ENCODE assay signal across 14 cellular contexts in genomic region chr3:195035345-195036202, GRCh38.
DNase-seq lines count a peak whose midpoint lies in the region; ATAC-seq, FAIRE-seq and TF ChIP-seq lines count a peak whose summit lies in the region.
"Had no signal": no experiment of that assay in that cellular context is flagged by ENCODE, and none has a peak within 500 bp of the region (broad histone marks: within the 10 kb centered on the region; RNA-seq: fewer than 3 reads in every experiment).

No MANE protein-coding gene starts in this region.

- H2AK5ac ChIP-seq in IMR-90 (ENCODE audit: low read depth, low read length) (no peak overlapping the region), H1 (ENCODE audit: low read depth, low read length) (no peak overlapping the region), neuronal stem cell (ENCODE audit: low read depth, low read length) (peak overlapping the region; percentile 88)

- dilution Hi-C loops in IMR-90 (cut with HindIII; ENCODE audit: low sequenced_read_pairs, unreplicated experiment) = no loop called here

- CTCF ChIA-PET in IMR-90 (lab: Yijun Ruan, JAX) = no interaction called here
- CTCF ChIA-PET in H1 (lab: Charles Lee; ENCODE audit: partially characterized antibody) = interaction anchor here (0.9 to 5.8 kb wide), 17 partner anchors 10 to 405 kb away, joined by 3 to 33 read pairs (median 4); partner anchors contain the start of gene LSG1

- H4K5ac ChIP-seq in IMR-90 (ENCODE audit: low read depth, low read length) = no peak overlapping the region
- H4K5ac ChIP-seq in H1 (ENCODE audit: insufficient read length, low read depth, low read length) = no peak overlapping the region

- peak; percentile 14; the same call in 1 of the 2 replicates for TF ChIP-seq RAD21 in IMR-90 (IDR thresholded peaks at IDR 0.05; ENCODE audit: low read length)
- TF ChIP-seq RAD21 in H1 (IDR thresholded peaks at IDR 0.05 in 1 of 2, conservative IDR thresholded peaks at IDR 0.05 in 1 of 2; ENCODE audit: low read depth in 2 of 2, low read length in 2 of 2) = peak; percentile 69 to 73

- H2AK9ac ChIP-seq in IMR-90 (replicated peaks; ENCODE audit: low read depth, low read length, poor library complexity) = no peak overlapping the region

- H3K79me2 ChIP-seq in H1 (ENCODE audit: control insufficient read depth in 1 of 2, insufficient read depth in 2 of 2, low read length in 2 of 2) = no peaks in the 10 kb centered on the region

- H3K79me1 ChIP-seq in IMR-90 (ENCODE audit: low read depth in 1 of 2, low read length in 2 of 2) = no peaks in the 10 kb centered on the region
- H3K79me1 ChIP-seq in H1 (ENCODE audit: low read depth, low read length) = no peaks in the 10 kb centered on the region
- no peaks in the 10 kb centered on the region for H3K79me1 ChIP-seq in neuronal stem cell (ENCODE audit: low read depth, low read length)

- H4K20me1 ChIP-seq in IMR-90 (ENCODE audit: insufficient read depth, low read length) = no peaks in the 10 kb centered on the region
- H4K20me1 ChIP-seq in H1 (replicated peaks in 1 of 2; ENCODE audit: control insufficient read depth in 1 of 2, insufficient read depth in 2 of 2, low read length in 2 of 2) = no peaks in the 10 kb centered on the region

- intact Hi-C loops in IMR-90 (cut with micrococcal nuclease) = no loop called here
- intact Hi-C loops in gastrocnemius medialis (cut with DNase I; ENCODE audit: low total_unique reads) = no loop called here

- peak; percentile 47 for DNase-seq in DMS 273 (lab: John Stamatoyannopoulos, UW; ENCODE audit: unreplicated experiment)
- DNase-seq in DMS 273 treated with DMSO at 0.1 percent for 48 hours (lab: John Stamatoyannopoulos, UW) = no peak
- no peak for DNase-seq in IMR-90
- peak in 1 of 2 experiments; percentile 63 for DNase-seq in H1 (ENCODE audit: low read depth in 1 of 2, low spot score in 2 of 2)
- no peak for DNase-seq in neuronal stem cell (ENCODE audit: low spot score)
- no peak for DNase-seq in NOMO-1 treated with DMSO at 0.1 percent for 48 hours (lab: John Stamatoyannopoulos, UW; ENCODE audit: unreplicated experiment)
- no peak for DNase-seq in stimulated activated CD4-positive, alpha-beta T cell treated with anti-CD3 and anti-CD28 coated beads, Interleukin-2, amount 100 ng/mL, for 48 hours
- DNase-seq in gastrocnemius medialis = no peak
- DNase-seq: body of pancreas; HCEC 1CT; stimulated activated naive CD4-positive, alpha-beta T cell treated with Interleukin-2 at 50 U/mL for 16 hours had no signal

- H3K27me3 ChIP-seq in IMR-90 (ENCODE audit: control insufficient read depth, insufficient read depth, low read length) (peaks cover 37% of the 10 kb centered on the region), H1 (replicated peaks in 1 of 4; ENCODE audit: control insufficient read depth in 3 of 4, extremely low read depth in 1 of 4, insufficient read depth in 3 of 4, low read length in 3 of 4) (peaks cover 0 to 9% (median 8%) of the 10 kb centered on the region in 4 experiments; a peak in 3 of 7 replicates), neuronal stem cell (ENCODE audit: control insufficient read depth in 3 of 3, insufficient read depth in 3 of 3, low read depth in 1 of 3, low read length in 3 of 3) (peaks cover 0 to 34% (median 0%) of the 10 kb centered on the region in 3 experiments), gastrocnemius medialis (no peaks in the 10 kb centered on the region)
- H3K27me3 ChIP-seq: body of pancreas, neutrophil had no signal

- H3K4ac ChIP-seq in IMR-90 (ENCODE audit: low read depth, low read length) = no peak overlapping the region
- no peak overlapping the region for H3K4ac ChIP-seq in H1 (replicated peaks; ENCODE audit: insufficient read length, low read depth, low read length)
- H3K4ac ChIP-seq in neuronal stem cell (ENCODE audit: low read length) = no peak overlapping the region

- H2BK5ac ChIP-seq in IMR-90 (ENCODE audit: low read depth, low read length, poor library complexity, severe bottlenecking) (no peak overlapping the region), H1 (ENCODE audit: low read depth, low read length) (no peak overlapping the region), neuronal stem cell (ENCODE audit: low read length) (no peak overlapping the region)

- H3K9ac ChIP-seq in IMR-90 (ENCODE audit: low read depth, low read length) (no peak overlapping the region), H1 (replicated peaks in 1 of 4; ENCODE audit: extremely low read depth in 1 of 4, low read depth in 3 of 4, low read length in 3 of 4) (no peak overlapping the region), neuronal stem cell (ENCODE audit: low read depth, low read length, poor library complexity) (no peak overlapping the region)

- no peaks in the 10 kb centered on the region for H3K36me3 ChIP-seq in IMR-90 (ENCODE audit: control insufficient read depth, insufficient read depth, low read length)
- H3K36me3 ChIP-seq in H1 (ENCODE audit: control insufficient read depth in 2 of 4, insufficient read depth in 4 of 4, low read length in 3 of 4) = no peaks in the 10 kb centered on the region
- H3K36me3 ChIP-seq in neuronal stem cell (replicated peaks in 1 of 2; ENCODE audit: control insufficient read depth in 2 of 2, insufficient read depth in 2 of 2, low read length in 2 of 2) = no peaks in the 10 kb centered on the region
- H3K36me3 ChIP-seq in gastrocnemius medialis = no peaks in the 10 kb centered on the region
- H3K36me3 ChIP-seq: neutrophil had no signal

- H4K91ac ChIP-seq in IMR-90 (ENCODE audit: insufficient read depth, low read depth, low read length) = no peak overlapping the region
- peak overlapping the region; percentile 34 for H4K91ac ChIP-seq in H1 (replicated peaks; ENCODE audit: insufficient read length, low read length)
- H4K91ac ChIP-seq in neuronal stem cell (ENCODE audit: low read depth, low read length, poor library complexity) = no peak overlapping the region

- FAIRE-seq in H1 (lab: Jason Lieb, UNC) = no peak

- H3K23me2 ChIP-seq in H1 (ENCODE audit: low read depth, low read length) = no peaks in the 10 kb centered on the region

- H3K18ac ChIP-seq in IMR-90 (ENCODE audit: low read depth, low read length) (no peak overlapping the region), H1 (ENCODE audit: extremely low read depth, low read length) (peak overlapping the region; percentile 0; the same call in 1 of the 2 replicates), neuronal stem cell (ENCODE audit: low read length) (peak overlapping the region; percentile 85)

- H2BK20ac ChIP-seq in IMR-90 (ENCODE audit: low read depth, low read length) (no peak overlapping the region), H1 (ENCODE audit: low read length) (peak overlapping the region; percentile 72; the same call in 1 of the 2 replicates)

- H3K14ac ChIP-seq in IMR-90 (replicated peaks; ENCODE audit: low read depth, low read length) (no peak overlapping the region), H1 (ENCODE audit: insufficient read length) (no peak overlapping the region), neuronal stem cell (ENCODE audit: low read length) (peak overlapping the region; percentile 11)

- H4K8ac ChIP-seq in IMR-90 (ENCODE audit: low read depth in 2 of 2, low read length in 2 of 2) = no peak overlapping the region
- H4K8ac ChIP-seq in H1 (ENCODE audit: extremely low read depth, insufficient read depth, low read length) = no peak overlapping the region; the same call in 1 of the 2 replicates
- no peak overlapping the region for H4K8ac ChIP-seq in neuronal stem cell (ENCODE audit: low read depth, low read length)

- no TSS peak for BruUV-seq in IMR-90 (replicated peaks; lab: Mats Ljungman, UMichigan)

- H2BK120ac ChIP-seq in IMR-90 (ENCODE audit: low read depth, low read length) (no peak overlapping the region), H1 (replicated peaks; ENCODE audit: low read depth, low read length) (no peak overlapping the region), neuronal stem cell (ENCODE audit: low read depth, low read length) (no peak overlapping the region)

- no peak for ATAC-seq in IMR-90 (ENCODE audit: low read depth)
- ATAC-seq in gastrocnemius medialis = no peak
- ATAC-seq: body of pancreas, esophagus mucosa had no signal

- no peak overlapping the region for H2BK15ac ChIP-seq in IMR-90 (ENCODE audit: low read depth, low read length)
- peak overlapping the region; percentile 1; the same call in 1 of the 2 replicates for H2BK15ac ChIP-seq in H1 (ENCODE audit: low read length)
- H2BK15ac ChIP-seq in neuronal stem cell (ENCODE audit: low read length) = peak overlapping the region; percentile 86

- 70% methylated on average over 25 of the region's 42 CpGs; no CpG with 5 or more reads in 1 of the 2 experiments for WGBS in IMR-90 (ENCODE audit: extremely low coverage in 2 of 2, insufficient read length in 1 of 2), 2 experiments
- WGBS in H1 (ENCODE audit: extremely low coverage in 1 of 2, insufficient coverage in 1 of 2, insufficient read length in 1 of 2, insufficient replicate concordance in 2 of 2, low coverage in 1 of 2, low lambda C conversion rate in 2 of 2, missing lambda C conversion rate in 1 of 2), 2 experiments = 69% methylated on average over 38 of the region's 42 CpGs; no CpG with 5 or more reads in 1 of the 2 experiments
- WGBS in neuronal stem cell (ENCODE audit: extremely low coverage in 2 of 2, insufficient read length in 2 of 2, insufficient replicate concordance in 1 of 2), 2 donors = no CpG with 5 or more reads among the region's 42 CpGs

- H3K4me2 ChIP-seq in IMR-90 (ENCODE audit: low read depth, low read length) (no peak overlapping the region), H1 (ENCODE audit: insufficient read depth in 1 of 2, low read depth in 2 of 2, low read length in 2 of 2) (no peak overlapping the region), neuronal stem cell (ENCODE audit: insufficient read depth, low read length, poor library complexity, severe bottlenecking) (no peak overlapping the region)

- TF ChIP-seq CTCF in IMR-90 (conservative IDR thresholded peaks at IDR 0.05; ENCODE audit: low read depth, low read length) (peak; percentile 27; the same call in 1 of the 2 replicates), H1 (IDR thresholded peaks at IDR 0.05; ENCODE audit: control extremely low read depth in 1 of 3, insufficient read depth in 1 of 3, low read depth in 1 of 3, low read length in 3 of 3) (peak; percentile 63 to 74 (median 69)), gastrocnemius medialis (IDR thresholded peaks at IDR 0.05 in 4 of 5, conservative IDR thresholded peaks at IDR 0.05 in 1 of 5) (no peak)

- POLR2A ChIA-PET in IMR-90 (lab: Charles Lee; ENCODE audit: unreplicated experiment) = no interaction called here
- POLR2A ChIA-PET in H1 (lab: Charles Lee; ENCODE audit: partially characterized antibody) = interaction anchor here (0.5 to 2.0 kb wide), 4 partner anchors 46 to 349 kb away, joined by 3 to 8 read pairs (median 3); partner anchors contain the start of gene FAM43A

- in situ Hi-C loops in IMR-90 (cut with MboI; ENCODE audit: low sequenced_read_pairs) = no loop called here
- in situ Hi-C loops in gastrocnemius medialis (cut with MboI; ENCODE audit: low sequenced_read_pairs in 4 of 4) = no loop called here

- TF ChIP-seq POLR2A in IMR-90 (IDR thresholded peaks at IDR 0.05; ENCODE audit: low read depth, low read length) = no peak
- no peak for TF ChIP-seq POLR2A in H1 (IDR thresholded peaks at IDR 0.05; ENCODE audit: control extremely low read depth in 1 of 2, low read depth in 2 of 2, low read length in 2 of 2)
- TF ChIP-seq POLR2A in gastrocnemius medialis (IDR thresholded peaks at IDR 0.05) = no peak

- H3K4me3 ChIP-seq in IMR-90 (ENCODE audit: insufficient read depth, low read depth, low read length) = no peak overlapping the region
- H3K4me3 ChIP-seq in H1 (ENCODE audit: extremely low read depth in 1 of 4, insufficient read depth in 2 of 4, low read depth in 3 of 4, low read length in 4 of 4) = no peak overlapping the region
- no peak overlapping the region for H3K4me3 ChIP-seq in neuronal stem cell (ENCODE audit: low read length in 2 of 2)
- H3K4me3 ChIP-seq in gastrocnemius medialis = no peak overlapping the region
- H3K4me3 ChIP-seq: body of pancreas had no signal

- no peak overlapping the region for H3K27ac ChIP-seq in IMR-90 (ENCODE audit: insufficient read depth, low read length)
- H3K27ac ChIP-seq in H1 (ENCODE audit: low read depth, low read length) = no peak overlapping the region
- H3K27ac ChIP-seq in neuronal stem cell (replicated peaks; ENCODE audit: low read length) = no peak overlapping the region
- H3K27ac ChIP-seq in gastrocnemius medialis = no peak overlapping the region
- H3K27ac ChIP-seq: 22Rv1, body of pancreas, neutrophil had no signal

- no peak overlapping the region for H3K23ac ChIP-seq in IMR-90 (ENCODE audit: low read depth, low read length)
- H3K23ac ChIP-seq in H1 (ENCODE audit: insufficient read length) = no peak overlapping the region
- peak overlapping the region; percentile 48 for H3K23ac ChIP-seq in neuronal stem cell (ENCODE audit: low read depth, low read length, poor library complexity)

- H2BK12ac ChIP-seq in H1 (ENCODE audit: low read depth, low read length) = peak overlapping the region; percentile 78; the same call in 1 of the 2 replicates
- H2BK12ac ChIP-seq in neuronal stem cell (ENCODE audit: low read length) = no peak overlapping the region

- peaks cover 6% of the 10 kb centered on the region; the same call in 1 of the 2 replicates for H3K4me1 ChIP-seq in IMR-90 (ENCODE audit: control insufficient read depth, insufficient read depth, low read length)
- H3K4me1 ChIP-seq in H1 (replicated peaks in 1 of 4; ENCODE audit: control insufficient read depth in 3 of 4, insufficient read depth in 4 of 4, low read length in 3 of 4) = peaks cover 6 to 22% (median 13%) of the 10 kb centered on the region in 4 experiments
- peaks cover 0 to 6% of the 10 kb centered on the region in 2 donors for H3K4me1 ChIP-seq in neuronal stem cell (ENCODE audit: control insufficient read depth in 2 of 2, insufficient read depth in 1 of 2, low read depth in 1 of 2, low read length in 2 of 2)
- H3K4me1 ChIP-seq in gastrocnemius medialis = peaks cover 0 to 3% of the 10 kb centered on the region in 2 donors

- peaks cover 1% of the 10 kb centered on the region; the same call in 1 of the 2 replicates for H3K9me1 ChIP-seq in IMR-90 (ENCODE audit: insufficient read depth, low read length)

- H3K9me3 ChIP-seq in IMR-90 (ENCODE audit: control insufficient read depth, insufficient read depth, low read length) = peaks cover 4% of the 10 kb centered on the region
- H3K9me3 ChIP-seq in H1 (ENCODE audit: insufficient read depth in 2 of 2, low read depth in 1 of 2, low read length in 1 of 2) = no peaks in the 10 kb centered on the region
- no peaks in the 10 kb centered on the region for H3K9me3 ChIP-seq in neuronal stem cell (replicated peaks in 1 of 2; ENCODE audit: control insufficient read depth in 2 of 2, insufficient read depth in 1 of 2, low read depth in 1 of 2, low read length in 2 of 2)
- H3K9me3 ChIP-seq in gastrocnemius medialis = no peaks in the 10 kb centered on the region
- H3K9me3 ChIP-seq: body of pancreas, neutrophil had no signal

- H3K56ac ChIP-seq in IMR-90 (ENCODE audit: extremely low read depth, insufficient read depth, low read length) = no peak overlapping the region
- no peak overlapping the region for H3K56ac ChIP-seq in H1 (replicated peaks; ENCODE audit: insufficient read length, low read depth, low read length)

- H2AFZ ChIP-seq in IMR-90 (replicated peaks; ENCODE audit: low read length, poor library complexity) (peak overlapping the region; percentile 19), H1 (ENCODE audit: low read length) (no peak overlapping the region; the same call in 1 of the 2 replicates), neuronal stem cell (ENCODE audit: low read length) (no peak overlapping the region)

- TF ChIP-seq EP300 in H1 (IDR thresholded peaks at IDR 0.05; ENCODE audit: borderline replicate concordance in 1 of 2, low read depth in 2 of 2, low read length in 2 of 2) = no peak

Comparison
In these comparisons a context has a peak if more than half of its experiments do, and no peak if none do; other contexts are left out.
1. CTCF ChIP-seq: peak in IMR-90 (single experiment) and H1 (3 of 3); none in gastrocnemius medialis (0 of 5).